8 cellular contexts compared by ENCODE assay signal in the genomic region with DNA sequence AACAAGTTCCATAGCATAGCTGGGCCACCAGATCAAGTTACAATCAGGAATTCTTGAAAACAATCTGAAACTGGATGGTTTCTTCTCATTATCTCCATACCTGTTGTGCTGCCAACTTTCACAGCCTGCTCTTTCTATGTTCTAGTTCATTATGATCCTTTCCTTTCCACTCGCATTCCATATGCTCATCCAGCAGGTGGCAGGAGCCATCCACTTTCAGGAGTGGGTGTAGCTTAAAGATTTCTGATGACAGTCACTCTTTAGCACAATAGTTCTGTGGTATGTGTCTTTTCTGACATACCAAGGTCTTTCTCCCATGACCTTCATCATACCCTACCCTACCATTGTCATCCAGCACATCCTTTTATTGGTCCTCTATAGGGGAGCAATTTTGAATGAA. TPM values are rescaled to one million over a fixed set of nuclear protein-coding genes. Genes with fewer than 3 reads are reported as not detected.
DNase-seq lines count a peak whose midpoint lies in the region; ATAC-seq, FAIRE-seq and TF ChIP-seq lines count a peak whose summit lies in the region.

No MANE protein-coding gene starts in this region.

- no peaks in the 10 kb centered on the region for H3K9me3 Mint-ChIP-seq in Calu3 (ENCODE audit: low read depth, unreplicated experiment)
- peaks cover 57% of the 10 kb centered on the region for H3K9me3 Mint-ChIP-seq in nephron progenitor cell

- no peak overlapping the region for H3K27ac ChIP-seq in endothelial cell of umbilical vein (ENCODE audit: insufficient read depth, low read depth, low read length)

- H3K9ac ChIP-seq in endothelial cell of umbilical vein (replicated peaks; ENCODE audit: extremely low read depth, insufficient read depth, low read length) = no peak overlapping the region

- no peak for TF ChIP-seq POLR2A in endothelial cell of umbilical vein (IDR thresholded peaks at IDR 0.05; ENCODE audit: low read depth, low read length)

- POLR2A ChIA-PET in endothelial cell of umbilical vein (lab: Charles Lee) = no interaction called here

- no TSS peak for BruUV-seq in Calu3 (replicated peaks; lab: Mats Ljungman, UMichigan)
- BruUV-seq in endothelial cell of umbilical vein (replicated peaks; lab: Mats Ljungman, UMichigan) = no TSS peak

- no peak for ATAC-seq in GM19455 (IDR thresholded peaks at IDR 0.05; ENCODE audit: unreplicated experiment)
- ATAC-seq in HG03520 (IDR thresholded peaks at IDR 0.05; ENCODE audit: unreplicated experiment) = no peak

- H3K27me3 ChIP-seq in endothelial cell of umbilical vein (ENCODE audit: control insufficient read depth in 2 of 2, insufficient read depth in 2 of 2, low read length in 2 of 2) = no peaks in the 10 kb centered on the region

- peaks cover 20% of the 10 kb centered on the region for H3K27me3 Mint-ChIP-seq in Calu3 (ENCODE audit: unreplicated experiment)
- H3K27me3 Mint-ChIP-seq in nephron progenitor cell (ENCODE audit: low read depth, poor library complexity) = peaks cover 11% of the 10 kb centered on the region

- no peak overlapping the region for H3K4me3 ChIP-seq in WI38 (ENCODE audit: low read depth, low read length)
- H3K4me3 ChIP-seq in endothelial cell of umbilical vein (replicated peaks in 1 of 3; ENCODE audit: insufficient read depth in 1 of 3, low read depth in 1 of 3, low read length in 3 of 3) = no peak overlapping the region

- dilution Hi-C loops in endothelial cell of umbilical vein (cut with MboI; ENCODE audit: extremely low pct_ligation_motif_present, low sequenced_read_pairs) = no loop called here

- peak; percentile 41 for TF ChIP-seq CTCF in Calu3 (IDR thresholded peaks at IDR 0.05; ENCODE audit: unreplicated experiment)
- peak; percentile 34 for TF ChIP-seq CTCF in WI38 (IDR thresholded peaks at IDR 0.05; ENCODE audit: low read depth, low read length)
- peak; percentile 35 to 37 for TF ChIP-seq CTCF in endothelial cell of umbilical vein (IDR thresholded peaks at IDR 0.05; ENCODE audit: extremely low read depth in 1 of 2, insufficient read depth in 1 of 2, low read depth in 1 of 2, low read length in 2 of 2)
- TF ChIP-seq CTCF in nephron progenitor cell (IDR thresholded peaks at IDR 0.05) = peak; percentile 39

- H3K9me1 ChIP-seq in endothelial cell of umbilical vein (replicated peaks; ENCODE audit: control insufficient read depth, extremely low read depth, insufficient read depth, low read length) = no peaks in the 10 kb centered on the region

- H3K36me3 ChIP-seq in endothelial cell of umbilical vein (ENCODE audit: control insufficient read depth in 2 of 2, extremely low read depth in 1 of 2, insufficient read depth in 2 of 2, low read length in 2 of 2) = no peaks in the 10 kb centered on the region

- intact Hi-C loops in Calu3 (cut with micrococcal nuclease; ENCODE audit: unreplicated experiment) = loop anchor here (1.0 to 2.0 kb wide), 3 partner anchors 26 to 582 kb away; a partner anchor contains a TSS
- intact Hi-C loops in endothelial cell of umbilical vein (cut with micrococcal nuclease) = loop anchor here (1.0 to 5.0 kb wide), 3 partner anchors 25 to 582 kb away; a partner anchor contains a TSS

- no peaks in the 10 kb centered on the region for H3K36me3 Mint-ChIP-seq in Calu3 (ENCODE audit: insufficient read depth, unreplicated experiment)
- H3K36me3 Mint-ChIP-seq in nephron progenitor cell (ENCODE audit: low read depth) = no peaks in the 10 kb centered on the region

- H3K4me3 Mint-ChIP-seq in Calu3 (ENCODE audit: low read depth, unreplicated experiment) (no peak overlapping the region), nephron progenitor cell (no peak overlapping the region)

- no peaks in the 10 kb centered on the region for H3K79me2 ChIP-seq in endothelial cell of umbilical vein (ENCODE audit: control insufficient read depth, insufficient read depth, low read length)

- no peaks in the 10 kb centered on the region for H3K9me3 ChIP-seq in endothelial cell of umbilical vein (replicated peaks; ENCODE audit: control insufficient read depth, insufficient read depth, low read length)

- H3K27ac Mint-ChIP-seq in Calu3 (ENCODE audit: unreplicated experiment) = no peak overlapping the region
- no peak overlapping the region for H3K27ac Mint-ChIP-seq in nephron progenitor cell

- H3K4me1 Mint-ChIP-seq in Calu3 (ENCODE audit: low read depth, unreplicated experiment) (no peaks in the 10 kb centered on the region), nephron progenitor cell (no peaks in the 10 kb centered on the region)

- no peak overlapping the region for H2AFZ ChIP-seq in endothelial cell of umbilical vein (ENCODE audit: low read depth, low read length)

- CTCF ChIA-PET in Calu3 (lab: Charles Lee) = interaction anchor here (0.7 to 1.0 kb wide), 4 partner anchors 26 to 810 kb away, joined by 3 to 4 read pairs (median 4); a partner anchor contains a TSS
- CTCF ChIA-PET in endothelial cell of umbilical vein (lab: Charles Lee) = interaction anchor here (0.7 to 3.8 kb wide), 11 partner anchors 8 to 1598 kb away, joined by 3 to 61 read pairs (median 4); a partner anchor contains a TSS

- no peaks in the 10 kb centered on the region for H3K4me1 ChIP-seq in endothelial cell of umbilical vein (ENCODE audit: control insufficient read depth, extremely low read depth, insufficient read depth, low read length)

- H4K20me1 ChIP-seq in endothelial cell of umbilical vein (replicated peaks; ENCODE audit: control insufficient read depth, extremely low read depth, insufficient read depth, low read length) = no peaks in the 10 kb centered on the region

- peak; percentile 82 for FAIRE-seq in endothelial cell of umbilical vein (lab: Jason Lieb, UNC)
- no peak for FAIRE-seq in GM19239 (lab: Jason Lieb, UNC)

- H3K4me2 ChIP-seq in endothelial cell of umbilical vein (ENCODE audit: insufficient read depth, low read length) = no peak overlapping the region

- DNase-seq in Calu3 (peak; percentile 49), HT-29 (ENCODE audit: low spot score) (peak; percentile 70), endothelial cell of umbilical vein (ENCODE audit: low read depth, low spot score) (peak; percentile 59), nephron progenitor cell (peak; percentile 25), GM19239 (ENCODE audit: insufficient read length, low spot score) (no peak)

TF ChIP-seq in endothelial cell of umbilical vein, 7 proteins besides CTCF, POLR2A, EP300 and RAD21:
- TF ChIP-seq JUN (IDR thresholded peaks at IDR 0.05; ENCODE audit: borderline replicate concordance, insufficient read depth, insufficient read length, low read depth) (no peak), MYC (IDR thresholded peaks at IDR 0.05; ENCODE audit: low read depth, low read length) (no peak), EZH2 (IDR thresholded peaks at IDR 0.05; ENCODE audit: borderline replicate concordance, low read depth, low read length, severe bottlenecking) (no peak), FOS (IDR thresholded peaks at IDR 0.05; ENCODE audit: borderline replicate concordance, insufficient read depth, low read length) (no peak), POLR2AphosphoS5 (IDR thresholded peaks at IDR 0.05; ENCODE audit: insufficient read depth, low read depth, low read length) (no peak), GATA2 (IDR thresholded peaks at IDR 0.05; ENCODE audit: insufficient read depth, insufficient read length, low read depth, low read length) (no peak)
- TF ChIP-seq, protein P1, sequence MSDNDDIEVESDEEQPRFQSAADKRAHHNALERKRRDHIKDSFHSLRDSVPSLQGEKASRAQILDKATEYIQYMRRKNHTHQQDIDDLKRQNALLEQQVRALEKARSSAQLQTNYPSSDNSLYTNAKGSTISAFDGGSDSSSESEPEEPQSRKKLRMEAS (IDR thresholded peaks at IDR 0.05; ENCODE audit: insufficient read depth, insufficient read length) = no peak
TF ChIP-seq in endothelial cell of umbilical vein: peak in this region for 0.

RNA-seq across cellular contexts. Expression of a gene that starts 46.4 kb away (rescaled TPM):
- total RNA-seq in Calu3 (2022) (not detected in 2 replicates), endothelial cell of umbilical vein (not detected in 2 replicates)
- not detected in 2 replicates for total RNA-seq in HT-29 (2014; rRNA removed; shearing (Covaris generic))
- not detected in 2 replicates for polyA plus RNA-seq in endothelial cell of umbilical vein
- polyA plus RNA-seq in endothelial cell of umbilical vein (2011; cell fraction: cytosol; rRNA removed) = not detected in 2 replicates
- not detected in 2 replicates for polyA plus RNA-seq in endothelial cell of umbilical vein (2011; cell fraction: nucleus; rRNA removed)
- polyA plus RNA-seq in endothelial cell of umbilical vein (2012) = not detected in 2 replicates
- polyA minus RNA-seq in endothelial cell of umbilical vein = not detected in 2 replicates
- polyA minus RNA-seq in endothelial cell of umbilical vein (2011; cell fraction: cytosol; rRNA and poly(A)+ RNA removed) = not detected
- not detected in 2 replicates for polyA minus RNA-seq in endothelial cell of umbilical vein (2011; cell fraction: nucleus; rRNA and poly(A)+ RNA removed)
